ENCODE assay signal across 10 cellular contexts in genomic region chr3:133804896-133805295, GRCh38. TPM values are rescaled to one million over a fixed set of nuclear protein-coding genes. Genes with fewer than 3 reads are reported as not detected.
DNase-seq lines count a peak whose midpoint lies in the region; ATAC-seq and TF ChIP-seq lines count a peak whose summit lies in the region.
"Had no signal": no experiment of that assay in that cellular context is flagged by ENCODE, and none has a peak within 500 bp of the region (broad histone marks: within the 10 kb centered on the region; RNA-seq: fewer than 3 reads in every experiment).

No MANE protein-coding gene starts in this region.

- DNase-seq in MCF 10A (ENCODE audit: unreplicated experiment) (no peak), NCI-H1436 treated with DMSO at 0.1 percent for 48 hours (lab: John Stamatoyannopoulos, UW) (no peak), RPMI8226 (no peak), SIG-M5 treated with dmso at 0.1 percent for 504 hours (lab: John Stamatoyannopoulos, UW; ENCODE audit: unreplicated experiment) (no peak)
- DNase-seq in natural killer cell treated with Interleukin-12 subunit alpha and Interleukin-12 subunit beta and Interleukin-15 and Interleukin-18, amount 100 ng/mL, for 72 hours (ENCODE audit: low spot score): no peak
- DNase-seq in stimulated activated CD4-positive, alpha-beta T cell treated with anti-CD3 and anti-CD28 coated beads, Interleukin-1b, Interleukin-23, amount 100 ng/mL, for 48 hours: no peak

- peak overlapping the region in 10 of 11 experiments; percentile 39 to 96 (median 74); a peak in 15 of 22 replicates for H3K4me2 ChIP-seq in BLaER1 treated with 17β-estradiol and CSF1 and Interleukin-3, amounts not matched to agents 10 nM and 100 nM

- H3K4me3 Mint-ChIP-seq in MCF 10A (ENCODE audit: unreplicated experiment): peak overlapping the region; percentile 85
- H3K4me3 Mint-ChIP-seq in natural killer cell treated with Interleukin-12 subunit alpha and Interleukin-12 subunit beta and Interleukin-15 and Interleukin-18, amount 100 ng/mL, for 72 hours: peak overlapping the region; percentile 92

- H3K9ac ChIP-seq in BLaER1 treated with 17β-estradiol and CSF1 and Interleukin-3, amounts not matched to agents 10 nM and 100 nM: no peak overlapping the region
- no peak overlapping the region for H3K9ac ChIP-seq in HUES6 (ENCODE audit: low read length)

- ATAC-seq in natural killer cell treated with Interleukin-12 subunit alpha and Interleukin-12 subunit beta and Interleukin-15 and Interleukin-18, amount 100 ng/mL, for 72 hours: no peak

- H3K4me1 ChIP-seq in BLaER1 treated with 17β-estradiol and CSF1 and Interleukin-3, amounts not matched to agents 10 nM and 100 nM: peaks cover 16 to 36% (median 21%) of the 10 kb centered on the region in 10 experiments
- H3K4me1 ChIP-seq in HUES6 (ENCODE audit: control insufficient read depth, insufficient read depth, low read length): no peaks in the 10 kb centered on the region

- H3K9me3 Mint-ChIP-seq in MCF 10A (ENCODE audit: unreplicated experiment): no peaks in the 10 kb centered on the region
- H3K9me3 Mint-ChIP-seq in natural killer cell treated with Interleukin-12 subunit alpha and Interleukin-12 subunit beta and Interleukin-15 and Interleukin-18, amount 100 ng/mL, for 72 hours: no peaks in the 10 kb centered on the region

- peaks cover 14% of the 10 kb centered on the region for H3K4me1 Mint-ChIP-seq in MCF 10A (ENCODE audit: insufficient read depth, unreplicated experiment)
- peaks cover 10 to 25% of the 10 kb centered on the region in 2 donors for H3K4me1 Mint-ChIP-seq in natural killer cell treated with Interleukin-12 subunit alpha and Interleukin-12 subunit beta and Interleukin-15 and Interleukin-18, amount 100 ng/mL, for 72 hours (ENCODE audit: low read depth in 2 of 2)

- H3K27ac Mint-ChIP-seq in MCF 10A (ENCODE audit: low read depth, unreplicated experiment): peak overlapping the region; percentile 30
- H3K27ac Mint-ChIP-seq in natural killer cell treated with Interleukin-12 subunit alpha and Interleukin-12 subunit beta and Interleukin-15 and Interleukin-18, amount 100 ng/mL, for 72 hours: peak overlapping the region; percentile 82 to 87

- intact Hi-C loops in MCF 10A (cut with micrococcal nuclease): loop anchor here (1.0 to 10.0 kb wide), 3 partner anchors 144 to 360 kb away; partner anchors contain the start of genes CDV3 and TOPBP1

- H3K4me3 ChIP-seq in BLaER1 treated with 17β-estradiol and CSF1 and Interleukin-3, amounts not matched to agents 10 nM and 100 nM: no peak overlapping the region
- H3K4me3 ChIP-seq in HUES6 (ENCODE audit: low read depth, low read length): peak overlapping the region; percentile 96

- no TSS peak for BruUV-seq in MCF 10A (replicated peaks; lab: Mats Ljungman, UMichigan)

- peaks cover 0 to 33% (median 0%) of the 10 kb centered on the region in 11 experiments; a peak in 11 of 22 replicates for H4K20me1 ChIP-seq in BLaER1 treated with 17β-estradiol and CSF1 and Interleukin-3, amounts not matched to agents 10 nM and 100 nM

- H3K9me3 ChIP-seq in BLaER1 treated with 17β-estradiol and CSF1 and Interleukin-3, amounts not matched to agents 10 nM and 100 nM (replicated peaks in 1 of 11): no peaks in the 10 kb centered on the region
- no peaks in the 10 kb centered on the region for H3K9me3 ChIP-seq in HUES6 (ENCODE audit: control insufficient read depth, insufficient read depth, low read depth, low read length)
- H3K9me3 ChIP-seq: right atrium auricular region, upper lobe of left lung had no signal

- no peaks in the 10 kb centered on the region for H3K27me3 ChIP-seq in BLaER1 treated with 17β-estradiol and CSF1 and Interleukin-3, amounts not matched to agents 10 nM and 100 nM
- peaks cover under 1% of the 10 kb centered on the region; the same call in 1 of the 2 replicates for H3K27me3 ChIP-seq in HUES6 (ENCODE audit: control insufficient read depth, insufficient read depth, low read length)
- H3K27me3 ChIP-seq: right atrium auricular region, upper lobe of left lung had no signal

- H3K36me3 Mint-ChIP-seq in MCF 10A (ENCODE audit: insufficient read depth, unreplicated experiment): peaks cover 33% of the 10 kb centered on the region
- H3K36me3 Mint-ChIP-seq in natural killer cell treated with Interleukin-12 subunit alpha and Interleukin-12 subunit beta and Interleukin-15 and Interleukin-18, amount 100 ng/mL, for 72 hours: peaks cover 10% of the 10 kb centered on the region

- POLR2A ChIA-PET in MCF 10A (lab: Yijun Ruan, JAX): interaction anchor here (0.7 to 1.6 kb wide), 3 partner anchors 12 to 52 kb away, joined by 3 to 5 read pairs (median 3); no protein-coding TSS in a partner anchor

- no peak for TF ChIP-seq CTCF in MCF 10A (IDR thresholded peaks at IDR 0.05; ENCODE audit: unreplicated experiment)

- H3K27me3 Mint-ChIP-seq in MCF 10A (ENCODE audit: insufficient read depth, unreplicated experiment): no peaks in the 10 kb centered on the region
- peaks cover 11 to 19% of the 10 kb centered on the region in 2 donors for H3K27me3 Mint-ChIP-seq in natural killer cell treated with Interleukin-12 subunit alpha and Interleukin-12 subunit beta and Interleukin-15 and Interleukin-18, amount 100 ng/mL, for 72 hours

- H3K27ac ChIP-seq in BLaER1 treated with 17β-estradiol and CSF1 and Interleukin-3, amounts not matched to agents 10 nM and 100 nM: no peak overlapping the region
- no peak overlapping the region for H3K27ac ChIP-seq in HUES6 (ENCODE audit: low read depth, low read length)

- CTCF ChIA-PET in MCF 10A (lab: Yijun Ruan, JAX): interaction anchor here (1.2 to 3.2 kb wide), 2 partner anchors 13 to 140 kb away, joined by 3 to 14 read pairs; no protein-coding TSS in a partner anchor

- peaks cover 12 to 30% (median 27%) of the 10 kb centered on the region in 11 experiments; a peak in 21 of 22 replicates for H3K36me3 ChIP-seq in BLaER1 treated with 17β-estradiol and CSF1 and Interleukin-3, amounts not matched to agents 10 nM and 100 nM
- H3K36me3 ChIP-seq in HUES6 (ENCODE audit: control insufficient read depth, insufficient read depth, low read length): peaks cover 22% of the 10 kb centered on the region

RNA-seq across cellular contexts. Expression of gene SRPRB, which starts 0.7 kb away (rescaled TPM):
- 180 and 212 TPM in 2 replicates for total RNA-seq in MCF 10A (2022)
- total RNA-seq in natural killer cell treated with Interleukin-12 subunit alpha and Interleukin-12 subunit beta and Interleukin-15 and Interleukin-18, amount 100 ng/mL, for 72 hours: 10 to 100 TPM; 81.4 to 84.5 TPM

RNA-seq across cellular contexts. Expression of gene TF, which starts 58.7 kb away (rescaled TPM):
- 0.12 and 0.19 TPM in 2 replicates for total RNA-seq in MCF 10A (2022)
- total RNA-seq in natural killer cell treated with Interleukin-12 subunit alpha and Interleukin-12 subunit beta and Interleukin-15 and Interleukin-18, amount 100 ng/mL, for 72 hours: under 1 TPM; 0.78 to 0.98 TPM
